ENCODE assay signal across 8 cellular contexts in genomic region chr1:162497723-162498441, GRCh38. TPM values are rescaled to one million over a fixed set of nuclear protein-coding genes. Genes with fewer than 3 reads are reported as not detected.
DNase-seq lines count a peak whose midpoint lies in the region; ATAC-seq, FAIRE-seq and TF ChIP-seq lines count a peak whose summit lies in the region.

Gene UHMK1, plus strand, starts transcription at chr1:162497818. Its CDS starts 183 bp downstream, at chr1:162498001.

- no peak for TF ChIP-seq CTCF in esophagus muscularis mucosa (IDR thresholded peaks at IDR 0.05)

- TF ChIP-seq POLR2A in esophagus muscularis mucosa (IDR thresholded peaks at IDR 0.05; ENCODE audit: low read depth): peak; percentile 33

- TF ChIP-seq EP300 in esophagus muscularis mucosa (IDR thresholded peaks at IDR 0.05): no peak

- FAIRE-seq in RCC 7860 (lab: Jason Lieb, UNC): no peak

- H3K4me1 ChIP-seq in esophagus muscularis mucosa: peaks cover 16 to 39% (median 38%) of the 10 kb centered on the region in 4 donors
- H3K4me1 ChIP-seq in muscle layer of duodenum (ENCODE audit: control insufficient read depth in 1 of 2, insufficient read depth in 2 of 2, low read length in 2 of 2): peaks cover 7 to 18% of the 10 kb centered on the region in 2 donors

- ATAC-seq in GM21825 (IDR thresholded peaks at IDR 0.05; ENCODE audit: unreplicated experiment): peak; percentile 97

- peak; percentile 91 for DNase-seq in DMS79 treated with DMSO at 0.1 percent for 48 hours (lab: John Stamatoyannopoulos, UW)
- DNase-seq in RCC 7860 (ENCODE audit: low spot score): peak; percentile 82
- peak; percentile 88 to 89 for DNase-seq in activated T-cell treated with anti-CD3 and anti-CD28 coated beads, Interleukin-2, amount 50 U/mL, for 48 hours
- DNase-seq in esophagus muscularis mucosa (ENCODE audit: extremely low spot score): peak; percentile 98
- DNase-seq in stimulated activated CD8-positive, alpha-beta memory T cell treated with anti-CD3 and anti-CD28 coated beads, Interleukin-7, amount 100 ng/mL, for 24 hours (ENCODE audit: low read depth): peak; percentile 83

- H3K27me3 ChIP-seq in esophagus muscularis mucosa (no peaks in the 10 kb centered on the region), muscle layer of duodenum (ENCODE audit: low read depth, low read length) (no peaks in the 10 kb centered on the region)

- under 1% methylated on average over 60 of the region's 61 CpGs for WGBS in esophagus muscularis mucosa

- H3K36me3 ChIP-seq in KOPT-K1 (ENCODE audit: insufficient read depth, low read length): peaks cover 31% of the 10 kb centered on the region
- H3K36me3 ChIP-seq in esophagus muscularis mucosa: peaks cover 16 to 32% (median 27%) of the 10 kb centered on the region in 4 donors
- peaks cover 12 to 19% of the 10 kb centered on the region in 2 donors for H3K36me3 ChIP-seq in muscle layer of duodenum (ENCODE audit: control insufficient read depth in 1 of 2, insufficient read depth in 2 of 2, low read length in 2 of 2)

- H3K4me3 ChIP-seq in esophagus muscularis mucosa (peak within 1 kb of the TSS; percentile 95 to 100 (median 98)), muscle layer of duodenum (ENCODE audit: low read depth in 1 of 2, low read length in 2 of 2) (peak within 1 kb of the TSS; percentile 94 to 98)

- H3K9me3 ChIP-seq in KOPT-K1 (ENCODE audit: insufficient read depth, low read length, poor library complexity, severe bottlenecking): no peaks in the 10 kb centered on the region
- H3K9me3 ChIP-seq in esophagus muscularis mucosa: no peaks in the 10 kb centered on the region
- no peaks in the 10 kb centered on the region for H3K9me3 ChIP-seq in muscle layer of duodenum (ENCODE audit: control insufficient read depth in 1 of 2, low read length in 2 of 2)

- intact Hi-C loops in esophagus muscularis mucosa (cut with DNase I): loop anchor here (5.0 kb wide), 1 partner anchor 64 kb away; the partner anchor contains the start of gene UAP1

- H3K27ac ChIP-seq in KOPT-K1 (ENCODE audit: low read depth, low read length, poor library complexity, severe bottlenecking) (peak within 1 kb of the TSS; percentile 86), esophagus muscularis mucosa (replicated peaks in 1 of 4) (peak within 1 kb of the TSS; percentile 93 to 96 (median 95)), muscle layer of duodenum (ENCODE audit: low read length) (peak within 1 kb of the TSS; percentile 83)

RNA-seq across cellular contexts. Expression of gene UHMK1, which starts in this region (rescaled TPM):
- total RNA-seq in esophagus muscularis mucosa: 10 to 100 TPM; 25.3 to 34.4 (median 30.6) TPM

Comparison
In these comparisons a context has a peak if more than half of its experiments do, and no peak if none do; other contexts are left out.
1. Peak in every context shown above with its lines: DNase-seq, ATAC-seq, H3K4me3 ChIP-seq and H3K27ac ChIP-seq.